Comparison of ENCODE assay signal across 8 cellular contexts in genomic region chr7:124945680-124946079, GRCh38.
"Had no signal": no experiment of that assay in that cellular context is flagged by ENCODE, and none has a peak within 500 bp of the region (broad histone marks: within the 10 kb centered on the region; RNA-seq: fewer than 3 reads in every experiment).

No MANE protein-coding gene starts in this region.

- H3K4me3 ChIP-seq: GM23248 had no signal

- H3K9ac ChIP-seq: GM23248, KMS-11 had no signal

- H3K4me2 ChIP-seq: KMS-11 had no signal

- DNase-seq: GM23248, GOT3, H9, HCEC 1CT, Karpas-422, KBM-7 had no signal

- H2AFZ ChIP-seq: GM23248 had no signal

- FAIRE-seq: HTR-8/SVneo had no signal

- H3K27ac ChIP-seq: GM23248, KMS-11 had no signal
